8 cellular contexts compared by ENCODE assay signal in genomic region chr2:44942304-44943030, GRCh38. TPM values are rescaled to one million over a fixed set of nuclear protein-coding genes. Genes with fewer than 3 reads are reported as not detected.
A peak's percentile ranks its signal among the peaks of the same experiment; 100 is the strongest.
DNase-seq lines count a peak whose midpoint lies in the region; ATAC-seq, FAIRE-seq and TF ChIP-seq lines count a peak whose summit lies in the region.

No MANE protein-coding gene starts in this region.

- H3K27ac ChIP-seq in CD8-positive, alpha-beta T cell (ENCODE audit: low read depth, low read length), result no peak overlapping the region
- H3K27ac ChIP-seq in colonic mucosa, result no peak overlapping the region
- H3K27ac ChIP-seq in osteoblast (ENCODE audit: low read depth, low read length), result no peak overlapping the region

- no peaks in the 10 kb centered on the region for H3K36me3 ChIP-seq in CD8-positive, alpha-beta T cell (ENCODE audit: insufficient read depth, low read length)
- no peaks in the 10 kb centered on the region for H3K36me3 ChIP-seq in colonic mucosa
- no peaks in the 10 kb centered on the region for H3K36me3 ChIP-seq in osteoblast (ENCODE audit: insufficient read depth, low read length)

- peak overlapping the region; percentile 72 for H3K4me3 Mint-ChIP-seq in CD8-positive, alpha-beta T cell

- no peaks in the 10 kb centered on the region for H3K9me3 Mint-ChIP-seq in CD8-positive, alpha-beta T cell

- intact Hi-C loops in CD8-positive, alpha-beta T cell (cut with DNase I, micrococcal nuclease), result no loop called here
- intact Hi-C loops in colonic mucosa (cut with DNase I), result loop anchor here (10.0 kb wide), 1 partner anchor 138 kb away; no protein-coding TSS in a partner anchor

- no peak overlapping the region for H2AFZ ChIP-seq in osteoblast (ENCODE audit: low read length)

- no peaks in the 10 kb centered on the region for H3K36me3 Mint-ChIP-seq in CD8-positive, alpha-beta T cell

- H3K9me3 ChIP-seq in CD8-positive, alpha-beta T cell (ENCODE audit: low read length), result no peaks in the 10 kb centered on the region
- no peaks in the 10 kb centered on the region for H3K9me3 ChIP-seq in colonic mucosa
- H3K9me3 ChIP-seq in osteoblast (ENCODE audit: low read depth, low read length), result no peaks in the 10 kb centered on the region

- POLR2A ChIA-PET in CD8-positive, alpha-beta T cell (lab: Charles Lee), result no interaction called here

- no peak overlapping the region for H3K4me3 ChIP-seq in CD8-positive, alpha-beta T cell (ENCODE audit: low read depth, low read length)
- H3K4me3 ChIP-seq in Jurkat, Clone E6-1 (ENCODE audit: low read length), result peak overlapping the region; percentile 61
- H3K4me3 ChIP-seq in colonic mucosa (peak overlapping the region; percentile 10), osteoblast (ENCODE audit: insufficient read depth, low read length) (no peak overlapping the region)

- no peak overlapping the region for H3K4me2 ChIP-seq in osteoblast (ENCODE audit: insufficient read depth, low read length)

- H3K27me3 Mint-ChIP-seq in CD8-positive, alpha-beta T cell (ENCODE audit: low read depth), result peaks cover 70% of the 10 kb centered on the region

- no peaks in the 10 kb centered on the region for H4K20me1 ChIP-seq in osteoblast (ENCODE audit: insufficient read depth, low read length)

- FAIRE-seq in RCC 7860 (lab: Jason Lieb, UNC), result no peak

- no peak overlapping the region for H3K9ac ChIP-seq in colonic mucosa (ENCODE audit: low read depth in 2 of 2, low read length in 2 of 2)

- TF ChIP-seq CTCF in CD8-positive, alpha-beta T cell (IDR thresholded peaks at IDR 0.05), result no peak
- no peak for TF ChIP-seq CTCF in colonic mucosa (IDR thresholded peaks at IDR 0.05)
- TF ChIP-seq CTCF in osteoblast (IDR thresholded peaks at IDR 0.05; ENCODE audit: extremely low read depth, low read depth, low read length), result no peak

- no peaks in the 10 kb centered on the region for H3K79me2 ChIP-seq in osteoblast (ENCODE audit: insufficient read depth, low read length)

- no peak for ATAC-seq in CD8-positive, alpha-beta T cell
- ATAC-seq in HG03045 (IDR thresholded peaks at IDR 0.05; ENCODE audit: unreplicated experiment), result no peak

- peaks cover 49% of the 10 kb centered on the region for H3K4me1 Mint-ChIP-seq in CD8-positive, alpha-beta T cell (ENCODE audit: low read depth)

- peaks cover 38% of the 10 kb centered on the region for H3K4me1 ChIP-seq in CD8-positive, alpha-beta T cell (ENCODE audit: insufficient read depth, low read length)
- H3K4me1 ChIP-seq in colonic mucosa, result peaks cover 4% of the 10 kb centered on the region
- peaks cover 2% of the 10 kb centered on the region for H3K4me1 ChIP-seq in osteoblast (ENCODE audit: insufficient read depth, low read length)

- H3K27ac Mint-ChIP-seq in CD8-positive, alpha-beta T cell, result no peak overlapping the region

- CTCF ChIA-PET in CD8-positive, alpha-beta T cell (lab: Charles Lee), result no interaction called here

- H3K27me3 ChIP-seq in CD8-positive, alpha-beta T cell (ENCODE audit: insufficient read depth, low read length), result peaks cover 28% of the 10 kb centered on the region
- H3K27me3 ChIP-seq in colonic mucosa (peaks cover 80% of the 10 kb centered on the region), osteoblast (ENCODE audit: insufficient read depth, low read length) (peaks cover 98% of the 10 kb centered on the region)

- DNase-seq in CD8-positive, alpha-beta T cell, result no peak
- peak; percentile 22 for DNase-seq in Jurkat, Clone E6-1 (ENCODE audit: low read depth, low spot score)
- DNase-seq in colonic mucosa (no peak), osteoblast (ENCODE audit: insufficient read length, low spot score, missing footprints) (peak; percentile 72), activated gamma-delta T cell treated with Interleukin-2 at 50 U/mL for 16 hours (no peak), RCC 7860 (ENCODE audit: low spot score) (no peak), DMS 273 (lab: John Stamatoyannopoulos, UW; ENCODE audit: unreplicated experiment) (no peak)

RNA-seq across cellular contexts. Expression of gene SIX3, which starts 1.0 kb away (rescaled TPM):
- total RNA-seq in CD8-positive, alpha-beta T cell, result under 1 TPM in 1 of 2 experiments, not detected in 1; 0.11 TPM
- 1.7 TPM for polyA plus RNA-seq in Jurkat, Clone E6-1 (2012; ENCODE audit: insufficient read depth, insufficient read length)
- total RNA-seq in colonic mucosa (not detected), osteoblast (not detected in 2 replicates)

Comparison
In these comparisons a context has a peak if more than half of its experiments do, and no peak if none do; other contexts are left out.
1. DNase-seq: peak in Jurkat, Clone E6-1 (single experiment) and osteoblast (single experiment); none in CD8-positive, alpha-beta T cell (0 of 7), colonic mucosa (single experiment), activated gamma-delta T cell treated with Interleukin-2 at 50 U/mL for 16 hours (single experiment), RCC 7860 (single experiment) and DMS 273 (single experiment).
2. H3K4me3 ChIP-seq: peak in Jurkat, Clone E6-1 (single experiment) and colonic mucosa (single experiment); none in CD8-positive, alpha-beta T cell (single experiment) and osteoblast (single experiment).